ENCODE assay signal across 27 cellular contexts in genomic region chrX:149045645-149046210, GRCh38.
DNase-seq lines count a peak whose midpoint lies in the region; ATAC-seq, FAIRE-seq and TF ChIP-seq lines count a peak whose summit lies in the region.
"Had no signal": no experiment of that assay in that cellular context is flagged by ENCODE, and none has a peak within 500 bp of the region (broad histone marks: within the 10 kb centered on the region; RNA-seq: fewer than 3 reads in every experiment).

No MANE protein-coding gene starts in this region.

- BruUV-seq in HepG2 (replicated peaks; lab: Mats Ljungman, UMichigan) (no TSS peak), IMR-90 (replicated peaks; lab: Mats Ljungman, UMichigan) (no TSS peak), K562 (replicated peaks; lab: Mats Ljungman, UMichigan) (no TSS peak)

- H3K4me1 ChIP-seq in HepG2 (ENCODE audit: insufficient read depth, low read length) (no peaks in the 10 kb centered on the region), right lobe of liver (no peaks in the 10 kb centered on the region), IMR-90 (ENCODE audit: control insufficient read depth, insufficient read depth, low read length) (no peaks in the 10 kb centered on the region), K562 (replicated peaks in 1 of 2; ENCODE audit: control insufficient read depth in 2 of 2, insufficient read depth in 2 of 2, low read length in 2 of 2) (no peaks in the 10 kb centered on the region), pancreas (no peaks in the 10 kb centered on the region)
- H3K4me1 ChIP-seq: BE2C, BLaER1 had no signal

- H3K36me3 ChIP-seq in HepG2 (replicated peaks in 1 of 2; ENCODE audit: control insufficient read depth in 1 of 2, insufficient read depth in 2 of 2, low read length in 2 of 2) (no peaks in the 10 kb centered on the region), right lobe of liver (no peaks in the 10 kb centered on the region), IMR-90 (ENCODE audit: control insufficient read depth, insufficient read depth, low read length) (no peaks in the 10 kb centered on the region), K562 (ENCODE audit: control insufficient read depth, insufficient read depth, low read length) (no peaks in the 10 kb centered on the region), pancreas (no peaks in the 10 kb centered on the region)
- H3K36me3 ChIP-seq: BE2C, BLaER1 had no signal

- CTCF ChIA-PET in HepG2 (lab: Yijun Ruan, JAX; ENCODE audit: low intra/inter-chr PET ratio, low total read pairs) (no interaction called here), IMR-90 (lab: Yijun Ruan, JAX) (no interaction called here), K562 (lab: Yijun Ruan, JAX; ENCODE audit: low intra/inter-chr PET ratio) (no interaction called here)

- no peak overlapping the region for H2AK9ac ChIP-seq in IMR-90 (replicated peaks; ENCODE audit: low read depth, low read length, poor library complexity)

- no peak for TF ChIP-seq EP300 in HepG2 (IDR thresholded peaks at IDR 0.05; ENCODE audit: low read depth in 2 of 2, low read length in 2 of 2)
- TF ChIP-seq EP300 in HepG2 (CRISPR knock-in tag; IDR thresholded peaks at IDR 0.05; ENCODE audit: borderline replicate concordance): no peak
- TF ChIP-seq EP300 in K562 (IDR thresholded peaks at IDR 0.05; ENCODE audit: low read length): no peak

- H2BK5ac ChIP-seq in IMR-90 (ENCODE audit: low read depth, low read length, poor library complexity, severe bottlenecking): no peak overlapping the region

- H3K9me1 ChIP-seq in IMR-90 (ENCODE audit: insufficient read depth, low read length) (no peaks in the 10 kb centered on the region), K562 (ENCODE audit: control insufficient read depth, insufficient read depth, low read length) (no peaks in the 10 kb centered on the region)

- no peak overlapping the region for H2AK5ac ChIP-seq in IMR-90 (ENCODE audit: low read depth, low read length)

- H3K27ac ChIP-seq in HepG2 (ENCODE audit: extremely low read length, insufficient read depth, low read length) (no peak overlapping the region), right lobe of liver (no peak overlapping the region), IMR-90 (ENCODE audit: insufficient read depth, low read length) (no peak overlapping the region), K562 (ENCODE audit: extremely low read depth, low read depth, low read length) (no peak overlapping the region), pancreas (no peak overlapping the region)
- H3K27ac ChIP-seq: 22Rv1, BLaER1 had no signal

- H3K9ac ChIP-seq in HepG2 (ENCODE audit: insufficient read depth, low read depth, low read length) (no peak overlapping the region), IMR-90 (ENCODE audit: low read depth, low read length) (no peak overlapping the region), K562 (ENCODE audit: insufficient read depth in 1 of 2, low read depth in 2 of 2, low read length in 2 of 2) (no peak overlapping the region)
- H3K9ac ChIP-seq: BLaER1 had no signal

- DNase-seq in HepG2 (ENCODE audit: low spot score): no peak
- DNase-seq in right lobe of liver: no peak
- no peak for DNase-seq in IMR-90
- DNase-seq in K562 (ENCODE audit: extremely low read depth in 1 of 4, low spot score in 3 of 4): no peak
- no peak for DNase-seq in pancreas
- DNase-seq in KBM-7: no peak
- no peak for DNase-seq in T-helper 9 cell
- DNase-seq: ACHN; BE2C; C1 segment of cervical spinal cord; CD4-positive, alpha-beta memory T cell; CD4-positive, CD25-positive, alpha-beta regulatory T cell; CD8-positive, alpha-beta memory T cell; COR-L47; DMS 273 treated with DMSO at 0.1 percent for 48 hours; DMS153; DMS53; DMS79; DND-41; EL; GDM1 had no signal

- H3K18ac ChIP-seq in IMR-90 (ENCODE audit: low read depth, low read length): no peak overlapping the region

- no peak overlapping the region for H3K23ac ChIP-seq in IMR-90 (ENCODE audit: low read depth, low read length)

- H3K27me3 ChIP-seq in HepG2 (ENCODE audit: control insufficient read depth in 1 of 2, insufficient read depth in 2 of 2, low read length in 2 of 2): no peaks in the 10 kb centered on the region
- H3K27me3 ChIP-seq in right lobe of liver: peaks cover 0 to 4% of the 10 kb centered on the region in 2 donors
- no peaks in the 10 kb centered on the region for H3K27me3 ChIP-seq in IMR-90 (ENCODE audit: control insufficient read depth, insufficient read depth, low read length)
- no peaks in the 10 kb centered on the region for H3K27me3 ChIP-seq in K562 (ENCODE audit: control insufficient read depth in 2 of 2, insufficient read depth in 2 of 2, low read length in 2 of 2)
- peaks cover 0 to 4% (median 2%) of the 10 kb centered on the region in 4 donors for H3K27me3 ChIP-seq in pancreas
- H3K27me3 ChIP-seq: BE2C, BLaER1 had no signal

- H3K79me2 ChIP-seq in HepG2 (ENCODE audit: insufficient read depth, low read length): no peaks in the 10 kb centered on the region
- no peaks in the 10 kb centered on the region for H3K79me2 ChIP-seq in K562 (ENCODE audit: control insufficient read depth, insufficient read depth, low read length)

- WGBS in HepG2 (ENCODE audit: low lambda C conversion rate): 0% methylated on average over 1 of the region's 1 CpG
- WGBS in right lobe of liver (ENCODE audit: insufficient coverage, low coverage, low lambda C conversion rate, missing lambda C conversion rate): 50% methylated on average over 1 of the region's 1 CpG
- WGBS in IMR-90 (ENCODE audit: extremely low coverage in 2 of 2, insufficient read length in 1 of 2), 2 experiments: no CpG with 5 or more reads among the region's 1 CpG
- 0% methylated on average over 1 of the region's 1 CpG for WGBS in K562 (ENCODE audit: insufficient coverage, low coverage, missing lambda C conversion rate)
- WGBS in pancreas, 2 donors: 62 to 68% methylated on average over 1 of the region's 1 CpG

- H3K4ac ChIP-seq in IMR-90 (ENCODE audit: low read depth, low read length): no peak overlapping the region

- no peak overlapping the region for H3K4me2 ChIP-seq in HepG2 (ENCODE audit: low read depth, low read length)
- no peak overlapping the region for H3K4me2 ChIP-seq in IMR-90 (ENCODE audit: low read depth, low read length)
- no peak overlapping the region for H3K4me2 ChIP-seq in K562 (ENCODE audit: insufficient read depth, low read length)
- H3K4me2 ChIP-seq: BLaER1 had no signal

- H2BK20ac ChIP-seq in IMR-90 (ENCODE audit: low read depth, low read length): no peak overlapping the region

- TF ChIP-seq CTCF in HepG2 (CRISPR knock-in tag; IDR thresholded peaks at IDR 0.05) (no peak), right lobe of liver (IDR thresholded peaks at IDR 0.05) (no peak), IMR-90 (conservative IDR thresholded peaks at IDR 0.05; ENCODE audit: low read depth, low read length) (no peak), K562 (IDR thresholded peaks at IDR 0.05 in 2 of 3, conservative IDR thresholded peaks at IDR 0.05 in 1 of 3; ENCODE audit: insufficient read depth in 2 of 3, low read depth in 1 of 3, low read length in 3 of 3) (no peak), pancreas (IDR thresholded peaks at IDR 0.05) (no peak)

- no peaks in the 10 kb centered on the region for H3K9me3 ChIP-seq in HepG2 (ENCODE audit: low read length)
- H3K9me3 ChIP-seq in right lobe of liver: no peaks in the 10 kb centered on the region
- H3K9me3 ChIP-seq in IMR-90 (ENCODE audit: control insufficient read depth, insufficient read depth, low read length): no peaks in the 10 kb centered on the region
- no peaks in the 10 kb centered on the region for H3K9me3 ChIP-seq in K562 (replicated peaks; ENCODE audit: control insufficient read depth, insufficient read depth, low read depth, low read length)
- H3K9me3 ChIP-seq in pancreas: no peaks in the 10 kb centered on the region
- H3K9me3 ChIP-seq: BE2C, BLaER1 had no signal

- no peak for ATAC-seq in HepG2
- ATAC-seq in right lobe of liver: no peak
- ATAC-seq in IMR-90 (ENCODE audit: low read depth): no peak
- ATAC-seq in K562: no peak
- no peak for ATAC-seq in pancreas
- no peak for ATAC-seq in GM19328 (IDR thresholded peaks at IDR 0.05; ENCODE audit: unreplicated experiment)
- ATAC-seq: GM12878 had no signal

- TF ChIP-seq RAD21 in HepG2 (CRISPR knock-in tag; IDR thresholded peaks at IDR 0.05): no peak
- TF ChIP-seq RAD21 in IMR-90 (IDR thresholded peaks at IDR 0.05; ENCODE audit: low read length): no peak
- no peak for TF ChIP-seq RAD21 in K562 (CRISPR knock-in tag; conservative IDR thresholded peaks at IDR 0.05 in 1 of 2, IDR thresholded peaks at IDR 0.05 in 1 of 2)

- H2BK15ac ChIP-seq in IMR-90 (ENCODE audit: low read depth, low read length): no peak overlapping the region

- H4K5ac ChIP-seq in IMR-90 (ENCODE audit: low read depth, low read length): no peak overlapping the region

- intact Hi-C loops in HepG2 (cut with micrococcal nuclease; ENCODE audit: unreplicated experiment): no loop called here
- intact Hi-C loops in right lobe of liver (cut with DNase I): no loop called here
- intact Hi-C loops in IMR-90 (cut with micrococcal nuclease): no loop called here
- intact Hi-C loops in K562 (cut with micrococcal nuclease): no loop called here
- intact Hi-C loops in pancreas (cut with DNase I): no loop called here

- POLR2A ChIA-PET in HepG2 (lab: Yijun Ruan, JAX): no interaction called here
- POLR2A ChIA-PET in IMR-90 (lab: Charles Lee; ENCODE audit: unreplicated experiment): no interaction called here
- POLR2A ChIA-PET in K562 (lab: Yijun Ruan, JAX): no interaction called here

- dilution Hi-C loops in IMR-90 (cut with HindIII; ENCODE audit: low sequenced_read_pairs, unreplicated experiment): no loop called here

- H4K20me1 ChIP-seq in HepG2 (ENCODE audit: insufficient read depth, low read length): no peaks in the 10 kb centered on the region
- H4K20me1 ChIP-seq in IMR-90 (ENCODE audit: insufficient read depth, low read length): no peaks in the 10 kb centered on the region
- no peaks in the 10 kb centered on the region for H4K20me1 ChIP-seq in K562 (replicated peaks; ENCODE audit: control insufficient read depth, insufficient read depth, low read length)
- H4K20me1 ChIP-seq: BLaER1 had no signal

- H3K14ac ChIP-seq in IMR-90 (replicated peaks; ENCODE audit: low read depth, low read length): no peak overlapping the region

- no peak overlapping the region for H3K4me3 ChIP-seq in HepG2 (replicated peaks in 1 of 3; ENCODE audit: insufficient read depth in 1 of 3, low read depth in 2 of 3, low read length in 3 of 3)
- H3K4me3 ChIP-seq in right lobe of liver: no peak overlapping the region
- no peak overlapping the region for H3K4me3 ChIP-seq in IMR-90 (ENCODE audit: insufficient read depth, low read depth, low read length)
- H3K4me3 ChIP-seq in K562: no peak overlapping the region
- H3K4me3 ChIP-seq in pancreas: no peak overlapping the region
- H3K4me3 ChIP-seq: BLaER1, GM12878 had no signal

- no peak overlapping the region for H3K56ac ChIP-seq in IMR-90 (ENCODE audit: extremely low read depth, insufficient read depth, low read length)

- in situ Hi-C loops in HepG2 (cut with HindIII; ENCODE audit: extremely low pct_ligation_motif_present, low pct_unique_long_range_greater_than_20kb): no loop called here
- in situ Hi-C loops in IMR-90 (cut with MboI; ENCODE audit: low sequenced_read_pairs): no loop called here
- in situ Hi-C loops in K562 (cut with MboI): no loop called here
- in situ Hi-C loops in KBM-7 (cut with MboI; ENCODE audit: low pct_unique_long_range_greater_than_20kb, low sequenced_read_pairs): no loop called here

- H3K79me1 ChIP-seq in IMR-90 (ENCODE audit: low read depth in 1 of 2, low read length in 2 of 2): no peaks in the 10 kb centered on the region

- no peak overlapping the region for H2BK120ac ChIP-seq in IMR-90 (ENCODE audit: low read depth, low read length)

- TF ChIP-seq POLR2A in HepG2 (IDR thresholded peaks at IDR 0.05; ENCODE audit: insufficient read depth in 1 of 2, low read depth in 2 of 2, low read length in 2 of 2) (no peak), right lobe of liver (IDR thresholded peaks at IDR 0.05) (no peak), IMR-90 (IDR thresholded peaks at IDR 0.05; ENCODE audit: low read depth, low read length) (no peak), K562 (conservative IDR thresholded peaks at IDR 0.05) (no peak)

- no peak overlapping the region for H4K8ac ChIP-seq in IMR-90 (ENCODE audit: low read depth in 2 of 2, low read length in 2 of 2)

- H2AFZ ChIP-seq in HepG2 (ENCODE audit: low read length): no peak overlapping the region
- H2AFZ ChIP-seq in IMR-90 (replicated peaks; ENCODE audit: low read length, poor library complexity): no peak overlapping the region
- no peak overlapping the region for H2AFZ ChIP-seq in K562 (ENCODE audit: low read depth, low read length)

- no peak for FAIRE-seq in HepG2 (lab: Jason Lieb, UNC)
- no peak for FAIRE-seq in K562 (lab: Jason Lieb, UNC)
- peak; percentile 26 for FAIRE-seq in pancreas (lab: Jason Lieb, UNC)
- FAIRE-seq: GM12878, GM12892, GM18507 had no signal

- no peak overlapping the region for H4K91ac ChIP-seq in IMR-90 (ENCODE audit: insufficient read depth, low read depth, low read length)

Comparison
In these comparisons a context has a peak if more than half of its experiments do, and no peak if none do; other contexts are left out.
1. Of the 241 proteins assayed by ChIP-seq in both HepG2 and K562: peak only in HepG2: none; only in K562: MAFG; in both: MAFF and MAFK; in neither: 237; mixed calls (peak in some experiments, not most) for 1.